2 cellular contexts compared by ENCODE assay signal in genomic region chr9:136109351-136110081, GRCh38.
TF ChIP-seq lines count a peak whose summit lies in the region.

No MANE protein-coding gene starts in this region.

TF ChIP-seq in GM23338, 12 proteins besides CTCF, POLR2A, EP300 and RAD21 (continued from another document):
- TF ChIP-seq CREB1 (CRISPR knock-in tag; IDR thresholded peaks at IDR 0.05; ENCODE audit: low read depth) (peak; percentile 54; the same call in 1 of the 2 replicates), ZNF114 (CRISPR knock-in tag; IDR thresholded peaks at IDR 0.05) (no peak), POLR2AphosphoS5 (IDR thresholded peaks at IDR 0.05; ENCODE audit: low read depth) (peak; percentile 32; the same call in 1 of the 2 replicates), JUNB (IDR thresholded peaks at IDR 0.05; ENCODE audit: unreplicated experiment) (no peak), STAT1 (IDR thresholded peaks at IDR 0.05; ENCODE audit: unreplicated experiment) (no peak), ZNF331 (CRISPR knock-in tag; IDR thresholded peaks at IDR 0.05; ENCODE audit: low read depth) (no peak), EZH2 (IDR thresholded peaks at IDR 0.05; ENCODE audit: low read depth, unreplicated experiment) (no peak)

TF ChIP-seq in neural cell, 6 proteins besides CTCF, POLR2A, EP300 and RAD21 (continued from another document):
- TF ChIP-seq REST (IDR thresholded peaks at IDR 0.05; ENCODE audit: borderline replicate concordance): no peak
